Comparison of ENCODE assay signal across 8 cellular contexts in the genomic region with DNA sequence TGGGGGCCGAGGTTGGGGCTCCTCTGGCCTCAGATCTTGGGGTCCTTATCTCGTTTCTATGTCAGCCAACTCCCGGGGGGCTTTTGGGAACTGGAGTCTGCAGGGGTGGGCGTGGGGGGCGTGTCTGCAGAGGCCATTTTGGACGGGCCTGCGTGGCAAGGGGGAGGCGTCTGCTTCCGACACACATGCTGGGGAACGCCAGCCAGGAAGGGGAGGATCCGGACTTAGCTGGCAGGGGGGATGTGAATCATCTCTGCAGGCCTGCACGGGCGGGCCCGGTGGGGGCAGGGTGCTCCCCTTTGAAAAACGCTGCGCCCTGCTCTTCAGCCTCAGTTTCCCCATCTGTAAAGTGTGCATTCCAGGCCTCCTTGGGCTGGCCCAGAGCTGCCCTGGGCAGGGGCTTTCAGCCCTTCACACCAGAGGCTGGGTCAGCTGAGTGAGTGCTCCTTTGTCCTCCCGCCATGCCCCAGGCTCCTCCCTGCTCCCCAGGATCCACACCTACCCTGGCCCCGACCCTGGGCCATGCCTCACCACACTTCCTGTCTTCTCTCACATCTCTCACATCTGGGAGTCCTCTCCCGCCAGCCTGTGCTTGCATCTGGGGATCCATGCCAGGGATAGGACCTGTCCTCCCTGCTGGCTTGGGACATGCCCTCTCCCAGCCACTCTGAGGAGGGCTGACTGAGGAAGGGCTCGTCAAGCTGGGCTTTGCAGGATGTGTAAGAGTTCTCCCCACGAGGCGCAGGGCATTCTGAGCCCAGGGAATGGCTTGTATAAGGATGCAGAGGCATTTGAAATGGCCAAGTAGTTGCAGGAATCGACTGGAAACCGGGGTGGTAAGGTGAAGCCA.
DNase-seq lines count a peak whose midpoint lies in the region; ATAC-seq and TF ChIP-seq lines count a peak whose summit lies in the region.

No MANE protein-coding gene starts in this region.

- TF ChIP-seq CTCF in AG10803 (conservative IDR thresholded peaks at IDR 0.05; ENCODE audit: low read length) = no peak

- H3K4me3 ChIP-seq in AG10803 (ENCODE audit: low read length) (peak overlapping the region; percentile 88), iPS-18c (ENCODE audit: insufficient read depth, low read depth, low read length) (peak overlapping the region; percentile 77)

- peak; percentile 26 for ATAC-seq in HG03066 (IDR thresholded peaks at IDR 0.05; ENCODE audit: low read depth, unreplicated experiment)
- ATAC-seq in GM19023 (IDR thresholded peaks at IDR 0.05; ENCODE audit: unreplicated experiment) = no peak
- ATAC-seq in GM21737 (IDR thresholded peaks at IDR 0.05; ENCODE audit: unreplicated experiment) = no peak

- peaks cover 4% of the 10 kb centered on the region for H3K9me3 ChIP-seq in iPS-18c (ENCODE audit: control insufficient read depth, insufficient read depth, low read length)

- DNase-seq in AG10803 (ENCODE audit: low read depth) (peak; percentile 93), T-helper 9 cell (peak; percentile 25), astrocyte of the hippocampus (ENCODE audit: low read depth, low spot score) (peak; percentile 95)
- peak; percentile 63 to 69 (median 66) for DNase-seq in stimulated activated CD4-positive, alpha-beta T cell treated with anti-CD3 and anti-CD28 coated beads, Interleukin-12 subunit alpha, Interleukin-12 subunit beta, amount 100 ng/mL, for 48 hours (ENCODE audit: low read depth in 2 of 3, low spot score in 1 of 3)

Comparison
In these comparisons a context has a peak if more than half of its experiments do, and no peak if none do; other contexts are left out.
1. DNase-seq: peak in every context shown above with its lines; median percentile 95 in astrocyte of the hippocampus; 93 in AG10803; 66 in stimulated activated CD4-positive, alpha-beta T cell treated with anti-CD3 and anti-CD28 coated beads, Interleukin-12 subunit alpha, Interleukin-12 subunit beta, amount 100 ng/mL, for 48 hours; 25 in T-helper 9 cell.